1 cellular context compared by ENCODE assay signal in the genomic region with DNA sequence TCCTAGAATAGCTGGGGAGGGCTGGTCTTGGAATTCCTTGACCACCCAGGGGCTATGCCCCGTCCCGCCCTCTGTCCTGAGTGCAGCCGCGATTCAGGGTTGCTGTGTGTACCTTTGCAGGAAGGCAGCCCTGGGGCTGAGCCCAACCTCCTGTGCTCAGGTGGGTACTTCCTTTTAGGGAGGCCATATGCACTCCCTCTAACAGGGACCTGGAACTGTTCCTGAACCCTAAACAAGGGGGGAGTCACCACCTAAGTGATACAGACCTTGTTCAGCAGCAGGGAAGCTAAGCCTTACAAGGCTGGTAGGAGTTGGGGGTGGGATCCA.
A peak's percentile ranks its signal among the peaks of the same experiment; 100 is the strongest.
TF ChIP-seq lines count a peak whose summit lies in the region.

No MANE protein-coding gene starts in this region.

TF ChIP-seq in H1, 55 proteins besides CTCF, POLR2A, EP300 and RAD21:
- TF ChIP-seq BCL11A (IDR thresholded peaks at IDR 0.05; ENCODE audit: low read depth in 2 of 2, low read length in 2 of 2), result no peak
- 0 out of 2 replicates have a peak, but pooled peaks have one; percentile 38 for TF ChIP-seq POLR2AphosphoS5 (IDR thresholded peaks at IDR 0.05; ENCODE audit: low read depth, low read length)
- no peak for TF ChIP-seq SIRT6 (IDR thresholded peaks at IDR 0.05; ENCODE audit: low read length)
TF ChIP-seq in H1: peak in this region for 1.
